Comparison of ENCODE assay signal across 8 cellular contexts in genomic region chr6:85464260-85464644, GRCh38. TPM values are rescaled to one million over a fixed set of nuclear protein-coding genes. Genes with fewer than 3 reads are reported as not detected.
A peak's percentile ranks its signal among the peaks of the same experiment; 100 is the strongest.
DNase-seq lines count a peak whose midpoint lies in the region; ATAC-seq lines count a peak whose summit lies in the region.

No MANE protein-coding gene starts in this region.

- ATAC-seq in activated T-helper 17 cell treated with anti-CD3 and anti-CD28 coated beads, Interleukin-2, amount 50 U/mL, for 72 hours (replicated peaks), result peak; percentile 49
- no peak for ATAC-seq in HG03025 (IDR thresholded peaks at IDR 0.05; ENCODE audit: low FRiP score, unreplicated experiment)

- H3K4me3 Mint-ChIP-seq in activated T-helper 17 cell treated with anti-CD3 and anti-CD28 coated beads, Interleukin-2, amount 50 U/mL, for 72 hours, result peak overlapping the region; percentile 76

- peaks cover 7% of the 10 kb centered on the region for H3K27me3 Mint-ChIP-seq in activated T-helper 17 cell treated with anti-CD3 and anti-CD28 coated beads, Interleukin-2, amount 50 U/mL, for 72 hours

- DNase-seq in A172 (ENCODE audit: low spot score) (peak; percentile 98), HT1080 (ENCODE audit: low read depth) (peak; percentile 99), kidney glomerular epithelial cell (lab: John Stamatoyannopoulos, UW) (peak; percentile 90), NCI-H2107 treated with DMSO at 0.1 percent for 48 hours (lab: John Stamatoyannopoulos, UW; ENCODE audit: unreplicated experiment) (no peak), NCI-H82 (lab: John Stamatoyannopoulos, UW) (no peak), NCI-H2171 (lab: John Stamatoyannopoulos, UW) (no peak)

- peak overlapping the region; percentile 92 for H3K27ac Mint-ChIP-seq in activated T-helper 17 cell treated with anti-CD3 and anti-CD28 coated beads, Interleukin-2, amount 50 U/mL, for 72 hours

- H3K4me1 Mint-ChIP-seq in activated T-helper 17 cell treated with anti-CD3 and anti-CD28 coated beads, Interleukin-2, amount 50 U/mL, for 72 hours, result peaks cover 36% of the 10 kb centered on the region

- no peaks in the 10 kb centered on the region for H3K9me3 Mint-ChIP-seq in activated T-helper 17 cell treated with anti-CD3 and anti-CD28 coated beads, Interleukin-2, amount 50 U/mL, for 72 hours

- H3K36me3 Mint-ChIP-seq in activated T-helper 17 cell treated with anti-CD3 and anti-CD28 coated beads, Interleukin-2, amount 50 U/mL, for 72 hours (ENCODE audit: low read depth), result no peaks in the 10 kb centered on the region

RNA-seq across cellular contexts. Expression of gene NT5E, which starts 14.4 kb away (rescaled TPM):
- 127 and 155 TPM in 2 replicates for total RNA-seq in A172 (2014; rRNA removed; shearing (Covaris generic))
- 0.47 and 1.3 TPM in 2 replicates for total RNA-seq in HT1080 (2014; rRNA removed; shearing (Covaris generic))
- 0.26 and 0.29 TPM in 2 replicates for polyA plus RNA-seq in HT1080 (2015; cell fraction: cytosol; rRNA removed)
- 0.99 and 1.3 TPM in 2 replicates for polyA plus RNA-seq in HT1080 (2015; cell fraction: nucleus; rRNA removed)
- total RNA-seq in activated T-helper 17 cell treated with anti-CD3 and anti-CD28 coated beads, Interleukin-2, amount 50 U/mL, for 72 hours, result 10 to 100 TPM in 1 of 2 donors, 1 to 10 TPM in 1; 1.2 to 10.5 TPM

Comparison
In these comparisons a context has a peak if more than half of its experiments do, and no peak if none do; other contexts are left out.
1. DNase-seq: peak in A172 (single experiment), HT1080 (single experiment) and kidney glomerular epithelial cell (single experiment); none in NCI-H2107 treated with DMSO at 0.1 percent for 48 hours (single experiment), NCI-H82 (single experiment) and NCI-H2171 (single experiment).
2. RNA of gene NT5E, which starts 14.4 kb away (total RNA-seq): 127 to 155 TPM in A172; 1.2 to 10.5 TPM in activated T-helper 17 cell treated with anti-CD3 and anti-CD28 coated beads, Interleukin-2, amount 50 U/mL, for 72 hours and 0.47 to 1.3 TPM in HT1080; every median in the first group is over 10 times any median in the second.